ENCODE assay signal across 16 cellular contexts in the genomic region with DNA sequence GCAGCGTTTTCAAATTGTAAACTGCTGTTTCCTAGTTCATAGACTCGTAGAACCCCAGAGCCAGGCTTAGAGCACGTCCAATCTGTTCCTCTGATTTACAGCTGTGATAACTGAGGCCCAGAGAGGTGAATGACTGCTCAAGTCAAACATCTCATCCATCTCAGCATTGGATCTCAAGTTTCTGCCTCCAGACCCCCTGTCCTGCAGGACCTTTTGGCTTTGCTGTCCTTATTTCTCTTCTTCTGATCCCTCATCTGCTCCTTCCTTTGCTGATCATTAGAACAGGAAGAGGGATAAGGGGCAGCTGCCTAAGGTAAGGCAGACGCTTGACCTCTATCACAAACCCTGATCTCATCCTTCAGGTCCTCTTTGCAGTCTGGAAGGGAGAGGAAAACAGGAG. TPM values are rescaled to one million over a fixed set of nuclear protein-coding genes. Genes with fewer than 3 reads are reported as not detected.
A peak's percentile ranks its signal among the peaks of the same experiment; 100 is the strongest.
DNase-seq lines count a peak whose midpoint lies in the region; ATAC-seq and TF ChIP-seq lines count a peak whose summit lies in the region.
"Had no signal": no experiment of that assay in that cellular context is flagged by ENCODE, and none has a peak within 500 bp of the region (broad histone marks: within the 10 kb centered on the region; RNA-seq: fewer than 3 reads in every experiment).

No MANE protein-coding gene starts in this region.

- POLR2A ChIA-PET in MCF 10A (lab: Yijun Ruan, JAX): interaction anchor here (0.8 to 2.2 kb wide), 3 partner anchors 63 to 488 kb away, joined by 3 to 8 read pairs (median 3); no protein-coding TSS in a partner anchor

- H3K4me3 ChIP-seq in parathyroid adenoma (ENCODE audit: low read depth, low read length): no peak overlapping the region

- no peak for TF ChIP-seq CTCF in parathyroid adenoma (IDR thresholded peaks at IDR 0.05)
- TF ChIP-seq CTCF in MCF 10A (IDR thresholded peaks at IDR 0.05; ENCODE audit: unreplicated experiment): no peak

- no peaks in the 10 kb centered on the region for H3K36me3 Mint-ChIP-seq in MCF 10A (ENCODE audit: insufficient read depth, unreplicated experiment)
- H3K36me3 Mint-ChIP-seq: CD4-positive, alpha-beta memory T cell had no signal

- H3K27ac Mint-ChIP-seq in MCF 10A (ENCODE audit: low read depth, unreplicated experiment): no peak overlapping the region
- H3K27ac Mint-ChIP-seq: B cell had no signal

- no peaks in the 10 kb centered on the region for H3K36me3 ChIP-seq in parathyroid adenoma (ENCODE audit: control insufficient read depth, insufficient read depth, low read length)

- H3K4me3 Mint-ChIP-seq in MCF 10A (ENCODE audit: unreplicated experiment): no peak overlapping the region
- H3K4me3 Mint-ChIP-seq: B cell; CD4-positive, alpha-beta memory T cell had no signal

- H3K4me1 Mint-ChIP-seq in MCF 10A (ENCODE audit: insufficient read depth, unreplicated experiment): peaks cover 27% of the 10 kb centered on the region

- intact Hi-C loops in MCF 10A (cut with micrococcal nuclease): no loop called here

- H3K9ac ChIP-seq in parathyroid adenoma: no peak overlapping the region

- ATAC-seq in GM21723 (IDR thresholded peaks at IDR 0.05; ENCODE audit: unreplicated experiment): no peak
- ATAC-seq: HCT116 had no signal

- no peaks in the 10 kb centered on the region for H3K27me3 ChIP-seq in parathyroid adenoma (ENCODE audit: control insufficient read depth, insufficient read depth, low read length)

- no TSS peak for BruUV-seq in MCF 10A (replicated peaks; lab: Mats Ljungman, UMichigan)

- no peak overlapping the region for H3K27ac ChIP-seq in parathyroid adenoma

- H2AFZ ChIP-seq in parathyroid adenoma: peak overlapping the region; percentile 15

- H3K9me3 Mint-ChIP-seq in MCF 10A (ENCODE audit: unreplicated experiment): no peaks in the 10 kb centered on the region
- H3K9me3 Mint-ChIP-seq: CD4-positive, alpha-beta memory T cell had no signal

- no peaks in the 10 kb centered on the region for H3K4me1 ChIP-seq in parathyroid adenoma

- no peaks in the 10 kb centered on the region for H3K9me3 ChIP-seq in parathyroid adenoma (ENCODE audit: control insufficient read depth, low read length)

- DNase-seq in G401 (ENCODE audit: low spot score): peak; percentile 0
- DNase-seq in SK-N-DZ (ENCODE audit: low spot score): peak; percentile 91
- DNase-seq in left kidney (ENCODE audit: low read depth, low spot score): peak; percentile 32
- DNase-seq in dedifferentiated amniotic fluid mesenchymal stem cell (ENCODE audit: extremely low spot score): no peak
- no peak for DNase-seq in MCF 10A (ENCODE audit: unreplicated experiment)
- no peak for DNase-seq in HK-2 (ENCODE audit: unreplicated experiment)
- DNase-seq: ACHN; CD4-positive, alpha-beta memory T cell; DMS153; DMS79 treated with DMSO at 0.1 percent for 48 hours; EL; GDM1 had no signal

- no peak overlapping the region for H3K4me2 ChIP-seq in parathyroid adenoma (ENCODE audit: low read length)

- in situ Hi-C loops in G401 (cut with HindIII; ENCODE audit: low sequenced_read_pairs): no loop called here

- H3K27me3 Mint-ChIP-seq in MCF 10A (ENCODE audit: insufficient read depth, unreplicated experiment): no peaks in the 10 kb centered on the region
- H3K27me3 Mint-ChIP-seq: B cell; CD4-positive, alpha-beta memory T cell had no signal

- H3K79me2 ChIP-seq in parathyroid adenoma: no peaks in the 10 kb centered on the region

- CTCF ChIA-PET in MCF 10A (lab: Yijun Ruan, JAX): interaction anchor here (1.0 to 6.9 kb wide), 7 partner anchors 130 to 670 kb away, joined by 3 to 134 read pairs (median 6); no protein-coding TSS in a partner anchor

RNA-seq across cellular contexts. Expression of gene CREB1, which starts 58.5 kb away (rescaled TPM):
- 42.5 and 60.0 TPM in 2 replicates for total RNA-seq in G401 (2014; rRNA removed; shearing (Covaris generic))
- polyA plus RNA-seq in SK-N-DZ (2014; cell fraction: cytosol; rRNA removed): 13.9 and 23.8 TPM in 2 replicates
- polyA plus RNA-seq in SK-N-DZ (2014; cell fraction: nucleus; rRNA removed): 17.9 and 28.6 TPM in 2 replicates
- total RNA-seq in MCF 10A (2022): 54.6 and 71.3 TPM in 2 replicates

Comparison
In these comparisons a context has a peak if more than half of its experiments do, and no peak if none do; other contexts are left out.
1. DNase-seq: peak in G401 (single experiment), SK-N-DZ (single experiment) and left kidney (single experiment); none in dedifferentiated amniotic fluid mesenchymal stem cell (single experiment), MCF 10A (single experiment) and HK-2 (single experiment).